In the genomic region with DNA sequence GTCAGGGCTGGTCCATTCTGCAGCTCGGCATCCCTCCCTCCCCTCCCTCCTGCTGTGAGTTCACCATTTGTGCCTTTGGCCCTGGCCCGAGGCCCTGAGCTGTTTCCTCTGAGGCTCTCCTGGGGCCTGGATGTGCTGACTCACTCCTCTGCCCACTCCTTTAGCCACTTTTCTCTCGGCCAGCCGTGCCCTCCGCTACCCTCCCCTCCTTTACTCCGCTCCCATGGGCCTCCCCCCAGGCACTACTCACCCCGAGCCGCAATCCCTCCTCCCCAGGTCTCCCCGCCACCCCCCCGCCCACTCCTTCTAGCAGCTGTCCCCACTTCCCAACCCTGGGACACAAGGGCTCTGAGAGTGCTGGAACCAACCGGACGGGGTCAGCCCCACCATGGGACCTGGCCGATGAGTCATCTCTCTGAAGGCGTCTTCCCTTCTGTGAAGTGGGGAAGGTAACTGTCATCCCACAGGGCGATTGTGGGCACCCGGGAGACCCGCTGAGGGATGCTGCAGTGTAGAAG, we compare ENCODE assay signal across 9 cellular contexts. TPM values are rescaled to one million over a fixed set of nuclear protein-coding genes. Genes with fewer than 3 reads are reported as not detected.
DNase-seq lines count a peak whose midpoint lies in the region.
"Had no signal": no experiment of that assay in that cellular context is flagged by ENCODE, and none has a peak within 500 bp of the region (broad histone marks: within the 10 kb centered on the region; RNA-seq: fewer than 3 reads in every experiment).

No MANE protein-coding gene starts in this region.

- no peaks in the 10 kb centered on the region for H3K4me1 Mint-ChIP-seq in activated CD4-positive, alpha-beta memory T cell treated with anti-CD3 and anti-CD28 coated beads, Interleukin-2, amount 10 ng/mL, durations not matched to agents 7 days and 5 days
- H3K4me1 Mint-ChIP-seq: CD4-positive, CD25-positive, alpha-beta regulatory T cell had no signal

- peaks cover 21% of the 10 kb centered on the region for H3K27me3 Mint-ChIP-seq in activated CD4-positive, alpha-beta memory T cell treated with anti-CD3 and anti-CD28 coated beads, Interleukin-2, amount 10 ng/mL, durations not matched to agents 7 days and 5 days

- H3K36me3 ChIP-seq in urinary bladder (ENCODE audit: insufficient read depth), result no peaks in the 10 kb centered on the region

- WGBS in urinary bladder, result 33% methylated on average over 17 of the region's 17 CpGs

- H3K36me3 Mint-ChIP-seq in activated CD4-positive, alpha-beta memory T cell treated with anti-CD3 and anti-CD28 coated beads, Interleukin-2, amount 10 ng/mL, durations not matched to agents 7 days and 5 days (ENCODE audit: low read depth), result no peaks in the 10 kb centered on the region
- H3K36me3 Mint-ChIP-seq: CD4-positive, CD25-positive, alpha-beta regulatory T cell had no signal

- H3K27ac ChIP-seq in urinary bladder (ENCODE audit: low read depth), result peak overlapping the region; percentile 38

- H3K4me1 ChIP-seq in urinary bladder (ENCODE audit: insufficient read depth), result no peaks in the 10 kb centered on the region

- DNase-seq in NCI-H510A treated with DMSO at 0.1 percent for 48 hours (lab: John Stamatoyannopoulos, UW) (peak; percentile 7), NCI-H510A (lab: John Stamatoyannopoulos, UW) (no peak), astrocyte of the hippocampus (ENCODE audit: low read depth, low spot score) (peak; percentile 94), iris pigment epithelial cell (ENCODE audit: low read depth) (peak; percentile 84), cortex of kidney (lab: John Stamatoyannopoulos, UW) (no peak)
- DNase-seq in activated CD4-positive, alpha-beta memory T cell treated with anti-CD3 and anti-CD28 coated beads, Interleukin-2, amount 10 ng/mL, durations not matched to agents 7 days and 5 days, result no peak
- no peak for DNase-seq in effector CD8-positive, alpha-beta T cell (lab: John Stamatoyannopoulos, UW)
- DNase-seq: CD4-positive, CD25-positive, alpha-beta regulatory T cell had no signal

- H3K9me3 Mint-ChIP-seq in activated CD4-positive, alpha-beta memory T cell treated with anti-CD3 and anti-CD28 coated beads, Interleukin-2, amount 10 ng/mL, durations not matched to agents 7 days and 5 days, result no peaks in the 10 kb centered on the region
- H3K9me3 Mint-ChIP-seq: CD4-positive, CD25-positive, alpha-beta regulatory T cell had no signal

- no peak overlapping the region for H3K27ac Mint-ChIP-seq in activated CD4-positive, alpha-beta memory T cell treated with anti-CD3 and anti-CD28 coated beads, Interleukin-2, amount 10 ng/mL, durations not matched to agents 7 days and 5 days
- H3K27ac Mint-ChIP-seq: CD4-positive, CD25-positive, alpha-beta regulatory T cell had no signal

- POLR2A ChIA-PET in activated CD4-positive, alpha-beta memory T cell treated with anti-CD3 and anti-CD28 coated beads, Interleukin-2, amount 10 ng/mL, durations not matched to agents 7 days and 5 days (lab: Charles Lee), result no interaction called here

- H3K4me3 ChIP-seq in urinary bladder (ENCODE audit: low read depth, low read length), result no peak overlapping the region

- CTCF ChIA-PET in activated CD4-positive, alpha-beta memory T cell treated with anti-CD3 and anti-CD28 coated beads, Interleukin-2, amount 10 ng/mL, durations not matched to agents 7 days and 5 days (lab: Charles Lee), result no interaction called here

- no peak overlapping the region for H3K4me3 Mint-ChIP-seq in activated CD4-positive, alpha-beta memory T cell treated with anti-CD3 and anti-CD28 coated beads, Interleukin-2, amount 10 ng/mL, durations not matched to agents 7 days and 5 days
- H3K4me3 Mint-ChIP-seq: CD4-positive, CD25-positive, alpha-beta regulatory T cell had no signal

RNA-seq across cellular contexts. Expression of gene KCNG4, which starts 11.4 kb away (rescaled TPM):
- total RNA-seq in urinary bladder, result not detected
- not detected for polyA plus RNA-seq in urinary bladder
- not detected for total RNA-seq in activated CD4-positive, alpha-beta memory T cell treated with anti-CD3 and anti-CD28 coated beads, Interleukin-2, amount 10 ng/mL, durations not matched to agents 7 days and 5 days
- total RNA-seq: CD4-positive, CD25-positive, alpha-beta regulatory T cell had no signal
- polyA plus RNA-seq: CD4-positive, CD25-positive, alpha-beta regulatory T cell had no signal

RNA-seq across cellular contexts. Expression of gene ADAD2, which starts 37.4 kb away (rescaled TPM):
- 0.21 TPM for total RNA-seq in urinary bladder
- 0.47 TPM for polyA plus RNA-seq in urinary bladder
- not detected for total RNA-seq in activated CD4-positive, alpha-beta memory T cell treated with anti-CD3 and anti-CD28 coated beads, Interleukin-2, amount 10 ng/mL, durations not matched to agents 7 days and 5 days
- total RNA-seq: CD4-positive, CD25-positive, alpha-beta regulatory T cell had no signal

RNA-seq across cellular contexts. Expression of gene TAF1C, which starts 41.5 kb away (rescaled TPM):
- total RNA-seq in urinary bladder, result 24.4 TPM
- 39.3 TPM for polyA plus RNA-seq in urinary bladder
- 10 to 100 TPM; 47.2 to 51.9 TPM for total RNA-seq in activated CD4-positive, alpha-beta memory T cell treated with anti-CD3 and anti-CD28 coated beads, Interleukin-2, amount 10 ng/mL, durations not matched to agents 7 days and 5 days

Comparison
In these comparisons a context has a peak if more than half of its experiments do, and no peak if none do; other contexts are left out.
1. DNase-seq: peak in NCI-H510A treated with DMSO at 0.1 percent for 48 hours (single experiment), astrocyte of the hippocampus (single experiment) and iris pigment epithelial cell (single experiment); none in NCI-H510A (single experiment), activated CD4-positive, alpha-beta memory T cell treated with anti-CD3 and anti-CD28 coated beads, Interleukin-2, amount 10 ng/mL, durations not matched to agents 7 days and 5 days (single experiment), cortex of kidney (single experiment) and effector CD8-positive, alpha-beta T cell (single experiment).